In the genomic region with DNA sequence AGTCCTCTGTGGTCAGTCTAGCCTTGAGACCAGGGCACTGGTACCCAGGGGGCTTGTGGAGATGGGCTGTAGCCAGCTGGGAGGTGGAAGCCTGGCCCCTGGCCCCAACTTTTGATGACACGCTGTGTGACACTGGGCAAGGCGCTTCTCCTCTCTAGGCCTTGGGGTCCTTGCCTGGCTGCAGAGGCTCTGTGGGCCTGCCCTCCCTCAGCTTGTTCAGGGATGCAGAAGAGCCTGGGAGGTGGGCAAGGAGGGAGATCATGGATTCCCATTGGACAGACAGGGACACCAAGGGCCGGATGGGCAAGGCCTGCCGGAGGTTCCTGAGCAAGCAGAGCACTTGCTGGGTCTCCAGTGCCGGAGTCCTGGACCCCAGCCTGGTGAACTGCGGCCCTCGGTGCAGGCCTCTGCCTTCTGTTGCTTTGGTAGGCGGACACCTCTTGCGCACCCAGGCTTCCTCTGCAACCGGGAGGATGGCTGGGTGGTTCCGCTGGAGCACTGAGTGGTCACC, we compare ENCODE assay signal across 11 cellular contexts. TPM values are rescaled to one million over a fixed set of nuclear protein-coding genes. Genes with fewer than 3 reads are reported as not detected.
DNase-seq lines count a peak whose midpoint lies in the region; ATAC-seq and TF ChIP-seq lines count a peak whose summit lies in the region.
"Had no signal": no experiment of that assay in that cellular context is flagged by ENCODE, and none has a peak within 500 bp of the region (broad histone marks: within the 10 kb centered on the region; RNA-seq: fewer than 3 reads in every experiment).

No MANE protein-coding gene starts in this region.

- WGBS in esophagus muscularis mucosa, result 90% methylated on average over 7 of the region's 11 CpGs

- no peak overlapping the region for H3K4me3 ChIP-seq in BLaER1
- H3K4me3 ChIP-seq in MM.1S (ENCODE audit: low read length), result no peak overlapping the region
- H3K4me3 ChIP-seq in esophagus muscularis mucosa, result peak overlapping the region in 2 of 4 donors; percentile 85 to 100
- no peak overlapping the region for H3K4me3 ChIP-seq in osteoblast (ENCODE audit: insufficient read depth, low read length)

- TF ChIP-seq POLR2A in esophagus muscularis mucosa (IDR thresholded peaks at IDR 0.05; ENCODE audit: low read depth), result no peak

- H3K27me3 ChIP-seq in BLaER1 (peaks cover 6% of the 10 kb centered on the region; the same call in 1 of the 2 replicates), MM.1S (replicated peaks; ENCODE audit: insufficient read depth, low read length) (no peaks in the 10 kb centered on the region), esophagus muscularis mucosa (no peaks in the 10 kb centered on the region), osteoblast (ENCODE audit: insufficient read depth, low read length) (no peaks in the 10 kb centered on the region)

- DNase-seq in MM.1S (no peak), esophagus muscularis mucosa (ENCODE audit: extremely low spot score) (no peak), osteoblast (ENCODE audit: insufficient read length, low spot score, missing footprints) (no peak), NK-92 (lab: John Stamatoyannopoulos, UW; ENCODE audit: unreplicated experiment) (no peak)

- peaks cover 15% of the 10 kb centered on the region; the same call in 1 of the 2 replicates for H3K36me3 ChIP-seq in BLaER1
- no peaks in the 10 kb centered on the region for H3K36me3 ChIP-seq in MM.1S (replicated peaks; ENCODE audit: insufficient read depth, low read length)
- H3K36me3 ChIP-seq in esophagus muscularis mucosa, result peaks cover 0 to 18% (median 17%) of the 10 kb centered on the region in 4 donors
- H3K36me3 ChIP-seq in osteoblast (ENCODE audit: insufficient read depth, low read length), result peaks cover 4% of the 10 kb centered on the region

- H3K4me2 ChIP-seq in BLaER1, result peak overlapping the region; percentile 94
- H3K4me2 ChIP-seq in MM.1S (ENCODE audit: low read depth, low read length), result 0 out of 2 replicates have a peak overlapping the region, but pooled peaks have one; percentile 97
- H3K4me2 ChIP-seq in osteoblast (ENCODE audit: insufficient read depth, low read length), result no peak overlapping the region

- ATAC-seq in HG02884 (IDR thresholded peaks at IDR 0.05; ENCODE audit: unreplicated experiment), result no peak
- ATAC-seq in GM21723 (IDR thresholded peaks at IDR 0.05; ENCODE audit: unreplicated experiment), result no peak
- no peak for ATAC-seq in GM21360 (IDR thresholded peaks at IDR 0.05; ENCODE audit: unreplicated experiment)

- H3K4me1 ChIP-seq in BLaER1 (peaks cover 74% of the 10 kb centered on the region), MM.1S (ENCODE audit: low read length) (no peaks in the 10 kb centered on the region), esophagus muscularis mucosa (peaks cover 30 to 36% (median 36%) of the 10 kb centered on the region in 4 donors), osteoblast (ENCODE audit: insufficient read depth, low read length) (peaks cover 11% of the 10 kb centered on the region)

- no peak for TF ChIP-seq EP300 in esophagus muscularis mucosa (IDR thresholded peaks at IDR 0.05)

- intact Hi-C loops in esophagus muscularis mucosa (cut with DNase I), result loop anchor here (5.0 kb wide), 1 partner anchor 194 kb away; a partner anchor contains a TSS

- H2AFZ ChIP-seq in MM.1S (ENCODE audit: low read length) (peak overlapping the region; percentile 99), osteoblast (ENCODE audit: low read length) (peak overlapping the region; percentile 99)

- TF ChIP-seq CTCF in MM.1S (IDR thresholded peaks at IDR 0.05; ENCODE audit: low read length) (no peak), esophagus muscularis mucosa (IDR thresholded peaks at IDR 0.05) (no peak), osteoblast (IDR thresholded peaks at IDR 0.05; ENCODE audit: extremely low read depth, low read depth, low read length) (no peak)

- H3F3A ChIP-seq in MM.1S (ENCODE audit: insufficient read depth, low read length), result no peaks in the 10 kb centered on the region

- H3K9ac ChIP-seq in BLaER1 (no peak overlapping the region), MM.1S (ENCODE audit: low read length) (no peak overlapping the region)

- peak overlapping the region; percentile 78 for H3K27ac ChIP-seq in BLaER1
- no peak overlapping the region for H3K27ac ChIP-seq in MM.1S (ENCODE audit: low read length)
- H3K27ac ChIP-seq in esophagus muscularis mucosa (replicated peaks in 1 of 4), result peak overlapping the region; percentile 96 to 99 (median 97)
- peak overlapping the region; percentile 79 for H3K27ac ChIP-seq in osteoblast (ENCODE audit: low read depth, low read length)

- no peaks in the 10 kb centered on the region for H4K20me1 ChIP-seq in BLaER1
- no peaks in the 10 kb centered on the region for H4K20me1 ChIP-seq in MM.1S (ENCODE audit: insufficient read depth, low read length)
- no peaks in the 10 kb centered on the region for H4K20me1 ChIP-seq in osteoblast (ENCODE audit: insufficient read depth, low read length)

- no peaks in the 10 kb centered on the region for H3K79me2 ChIP-seq in MM.1S (ENCODE audit: low read length)
- H3K79me2 ChIP-seq in osteoblast (ENCODE audit: insufficient read depth, low read length), result peaks cover 20% of the 10 kb centered on the region

- H3K9me2 ChIP-seq in MM.1S (replicated peaks; ENCODE audit: insufficient read depth, low read length), result no peaks in the 10 kb centered on the region

- H3K9me3 ChIP-seq in BLaER1 (no peaks in the 10 kb centered on the region), MM.1S (replicated peaks; ENCODE audit: insufficient read depth, low read length) (no peaks in the 10 kb centered on the region), esophagus muscularis mucosa (no peaks in the 10 kb centered on the region), osteoblast (ENCODE audit: low read depth, low read length) (no peaks in the 10 kb centered on the region)

RNA-seq across cellular contexts. Expression of a gene that starts 1.3 kb away (rescaled TPM):
- total RNA-seq in esophagus muscularis mucosa (10 to 100 TPM; 24.1 to 38.8 (median 29.0) TPM), osteoblast (6.2 and 6.8 TPM in 2 replicates)

RNA-seq across cellular contexts. Expression of a gene that starts 6.2 kb away (rescaled TPM):
- total RNA-seq in esophagus muscularis mucosa (10 to 100 TPM; 19.9 to 28.7 (median 26.1) TPM), osteoblast (20.0 and 25.7 TPM in 2 replicates)

RNA-seq across cellular contexts. Expression of a gene that starts 12.5 kb away (rescaled TPM):
- total RNA-seq in esophagus muscularis mucosa, result not detected
- total RNA-seq in osteoblast, result not detected in 2 replicates
- total RNA-seq: CD4-positive, CD25-positive, alpha-beta regulatory T cell; M059J had no signal

RNA-seq across cellular contexts. Expression of a gene that starts 44.8 kb away (rescaled TPM):
- 100 to 1,000 TPM in 2 of 4 donors, 10 to 100 TPM in 2; 57.0 to 193 (median 104) TPM for total RNA-seq in esophagus muscularis mucosa
- total RNA-seq in osteoblast, result 51.3 and 51.4 TPM in 2 replicates

RNA-seq across cellular contexts. Expression of a gene that starts 48.7 kb away (rescaled TPM):
- not detected for total RNA-seq in esophagus muscularis mucosa
- total RNA-seq in osteoblast, result not detected in 2 replicates
- total RNA-seq: CD4-positive, CD25-positive, alpha-beta regulatory T cell; left lobe of liver; M059J had no signal
